Comparison of ENCODE assay signal across 11 cellular contexts in the genomic region with DNA sequence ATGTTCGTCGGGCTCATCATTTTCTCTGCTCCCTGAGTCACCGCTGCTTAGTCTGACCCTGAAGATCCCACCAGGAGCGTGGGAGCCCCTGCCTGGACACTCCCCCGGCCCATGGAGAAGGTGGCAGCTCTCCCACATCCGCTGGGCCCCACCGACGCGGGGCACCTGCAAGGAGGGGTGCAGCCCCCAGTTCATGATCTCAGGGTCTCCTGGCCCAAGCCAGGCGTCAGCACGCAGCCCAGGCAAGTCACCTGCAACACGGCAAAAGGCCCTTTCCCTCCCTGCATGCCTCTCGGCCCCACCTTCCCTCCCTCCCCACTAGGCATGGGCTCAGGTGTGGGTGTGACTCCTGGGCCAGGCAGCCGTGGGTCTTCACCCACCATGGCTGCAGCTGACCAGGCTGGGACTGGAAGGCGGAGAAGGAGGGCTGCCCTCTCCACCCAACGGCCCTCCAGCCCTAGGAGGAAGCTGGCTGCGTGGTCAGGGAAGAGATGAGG.
"Had no signal": no experiment of that assay in that cellular context is flagged by ENCODE, and none has a peak within 500 bp of the region (broad histone marks: within the 10 kb centered on the region; RNA-seq: fewer than 3 reads in every experiment).

No MANE protein-coding gene starts in this region.

- H3K9me3 Mint-ChIP-seq: activated CD4-positive, alpha-beta T cell treated with anti-CD3 and anti-CD28 coated beads, Interleukin-2, amount 10 ng/mL, durations not matched to agents 7 days and 5 days; nephron had no signal

- H3K4me3 ChIP-seq: pancreas, upper lobe of right lung had no signal

- H3K27me3 ChIP-seq: pancreas had no signal

- H3K27ac Mint-ChIP-seq: activated CD4-positive, alpha-beta T cell treated with anti-CD3 and anti-CD28 coated beads, Interleukin-2, amount 10 ng/mL, durations not matched to agents 7 days and 5 days; activated naive CD8-positive, alpha-beta T cell; nephron had no signal

- DNase-seq: activated effector memory CD4-positive, alpha-beta T cell treated with Interleukin-2 at 50 U/mL for 16 hours; anterior cingulate cortex; left cardiac atrium; stimulated activated naive CD4-positive, alpha-beta T cell treated with Interleukin-2 at 50 U/mL for 16 hours; upper lobe of right lung had no signal

- H3K36me3 Mint-ChIP-seq: activated naive CD8-positive, alpha-beta T cell had no signal

- H3K4me1 ChIP-seq: breast epithelium had no signal

- H3K4me3 Mint-ChIP-seq: activated CD4-positive, alpha-beta T cell treated with anti-CD3 and anti-CD28 coated beads, Interleukin-2, amount 10 ng/mL, durations not matched to agents 7 days and 5 days; activated naive CD8-positive, alpha-beta T cell had no signal

- H3K9me3 ChIP-seq: breast epithelium, esophagus muscularis mucosa, pancreas, upper lobe of right lung had no signal

- H3K36me3 ChIP-seq: breast epithelium, esophagus muscularis mucosa, pancreas, upper lobe of right lung had no signal

- H3K27ac ChIP-seq: breast epithelium, pancreas, upper lobe of right lung had no signal
